Comparison of ENCODE assay signal across 9 cellular contexts in the genomic region with DNA sequence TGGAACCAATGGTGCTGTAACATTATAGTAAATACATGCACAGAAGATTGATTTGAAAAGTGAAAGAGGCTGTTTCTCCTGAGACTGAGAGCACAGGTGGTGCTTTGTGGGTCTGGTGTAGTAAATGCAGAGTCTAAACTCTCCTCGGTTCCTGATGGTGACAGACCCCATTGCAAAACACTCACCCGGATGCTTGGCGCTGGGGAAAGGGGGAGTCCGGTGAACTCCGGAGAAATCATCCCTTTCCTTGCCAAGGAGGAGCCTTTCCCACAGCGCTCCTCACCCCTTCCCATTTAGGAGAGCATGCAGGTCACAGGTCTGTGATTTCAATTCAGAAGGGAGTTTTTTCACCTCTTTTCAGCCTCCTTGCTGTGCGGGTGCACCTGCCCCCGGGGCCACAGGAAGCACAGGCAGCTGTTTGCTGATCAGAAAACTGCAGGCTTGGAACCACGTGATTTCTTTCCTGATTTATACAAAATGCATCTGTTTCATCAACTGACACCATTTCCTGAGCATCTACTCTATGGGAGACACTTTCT.
DNase-seq lines count a peak whose midpoint lies in the region; ATAC-seq, FAIRE-seq and TF ChIP-seq lines count a peak whose summit lies in the region.
"Had no signal": no experiment of that assay in that cellular context is flagged by ENCODE, and none has a peak within 500 bp of the region (broad histone marks: within the 10 kb centered on the region; RNA-seq: fewer than 3 reads in every experiment).

No MANE protein-coding gene starts in this region.

- POLR2A ChIA-PET in activated naive CD8-positive, alpha-beta T cell treated with anti-CD3 and anti-CD28 coated beads, Interleukin-2, amount 10 ng/mL, durations not matched to agents 7 days and 5 days (lab: Charles Lee): interaction anchor here (1.3 to 2.7 kb wide), 4 partner anchors 10 to 18 kb away, joined by 3 to 12 read pairs (median 6); no protein-coding TSS in a partner anchor
- POLR2A ChIA-PET in GM10248 (lab: Yijun Ruan, JAX) (interaction anchor here (0.6 kb wide), 1 partner anchor 1613 kb away, joined by 3 read pairs; no protein-coding TSS in a partner anchor), HEK293T (lab: Yijun Ruan, JAX) (no interaction called here)

- ATAC-seq in GM21360 (IDR thresholded peaks at IDR 0.05; ENCODE audit: unreplicated experiment): peak; percentile 37
- peak; percentile 32 for ATAC-seq in HG03558 (IDR thresholded peaks at IDR 0.05; ENCODE audit: extremely low read depth, unreplicated experiment)
- peak; percentile 14 for ATAC-seq in activated naive CD8-positive, alpha-beta T cell treated with anti-CD3 and anti-CD28 coated beads, Interleukin-2, amount 10 ng/mL, durations not matched to agents 7 days and 5 days (ENCODE audit: low read depth)

- FAIRE-seq in frontal cortex (lab: Jason Lieb, UNC): no peak

- H3K4me3 Mint-ChIP-seq in activated naive CD8-positive, alpha-beta T cell treated with anti-CD3 and anti-CD28 coated beads, Interleukin-2, amount 10 ng/mL, durations not matched to agents 7 days and 5 days: peak overlapping the region; percentile 92
- H3K4me3 Mint-ChIP-seq: neural crest cell had no signal

- TF ChIP-seq CTCF in GM10248 (IDR thresholded peaks at IDR 0.05; ENCODE audit: control extremely low read depth, extremely low read depth, low read depth, missing control alignments): no peak

- H3K4me1 Mint-ChIP-seq in activated naive CD8-positive, alpha-beta T cell treated with anti-CD3 and anti-CD28 coated beads, Interleukin-2, amount 10 ng/mL, durations not matched to agents 7 days and 5 days: peaks cover 43% of the 10 kb centered on the region

- DNase-seq in activated naive CD8-positive, alpha-beta T cell treated with anti-CD3 and anti-CD28 coated beads, Interleukin-2, amount 10 ng/mL, durations not matched to agents 7 days and 5 days: peak; percentile 54
- DNase-seq in GM10248 (ENCODE audit: extremely low spot score) (no peak), frontal cortex (ENCODE audit: low spot score in 2 of 2) (no peak), HEK293T (ENCODE audit: extremely low spot score) (no peak), iPS-NIHi11 (ENCODE audit: low spot score) (no peak)

- peak overlapping the region; percentile 64; the same call in 1 of the 2 replicates for H3K4me3 ChIP-seq in GM08714 (ENCODE audit: low read length)

- H3K27me3 Mint-ChIP-seq in activated naive CD8-positive, alpha-beta T cell treated with anti-CD3 and anti-CD28 coated beads, Interleukin-2, amount 10 ng/mL, durations not matched to agents 7 days and 5 days: no peaks in the 10 kb centered on the region

- CTCF ChIA-PET in GM10248 (lab: Yijun Ruan, JAX): interaction anchor here (1.2 to 4.4 kb wide), 5 partner anchors 9 to 34 kb away, joined by 3 to 31 read pairs (median 5); no protein-coding TSS in a partner anchor
- CTCF ChIA-PET in HEK293T (lab: Yijun Ruan, JAX): interaction anchor here (0.7 kb wide), 1 partner anchor 43 kb away, joined by 3 read pairs; no protein-coding TSS in a partner anchor

- H3K27ac Mint-ChIP-seq in activated naive CD8-positive, alpha-beta T cell treated with anti-CD3 and anti-CD28 coated beads, Interleukin-2, amount 10 ng/mL, durations not matched to agents 7 days and 5 days: peak overlapping the region; percentile 98

- no peaks in the 10 kb centered on the region for H3K36me3 Mint-ChIP-seq in activated naive CD8-positive, alpha-beta T cell treated with anti-CD3 and anti-CD28 coated beads, Interleukin-2, amount 10 ng/mL, durations not matched to agents 7 days and 5 days

- no peaks in the 10 kb centered on the region for H3K9me3 Mint-ChIP-seq in activated naive CD8-positive, alpha-beta T cell treated with anti-CD3 and anti-CD28 coated beads, Interleukin-2, amount 10 ng/mL, durations not matched to agents 7 days and 5 days
- H3K9me3 Mint-ChIP-seq: neural crest cell had no signal

TF ChIP-seq in HEK293T, 16 proteins besides CTCF, POLR2A, EP300 and RAD21:
- TF ChIP-seq SP1 (IDR thresholded peaks at IDR 0.05) (no peak), FOXM1 (IDR thresholded peaks at IDR 0.05; ENCODE audit: borderline replicate concordance) (no peak), L3MBTL2 (conservative IDR thresholded peaks at IDR 0.05) (no peak), ZNF384 (IDR thresholded peaks at IDR 0.05) (no peak), SUZ12 (IDR thresholded peaks at IDR 0.05) (no peak), FOXA1 (IDR thresholded peaks at IDR 0.05) (no peak), BHLHE40 (IDR thresholded peaks at IDR 0.05; ENCODE audit: borderline replicate concordance) (no peak), NFRKB (IDR thresholded peaks at IDR 0.05) (no peak), HDGF (IDR thresholded peaks at IDR 0.05; ENCODE audit: borderline replicate concordance) (no peak), LEF1 (IDR thresholded peaks at IDR 0.05; ENCODE audit: borderline replicate concordance) (no peak), PKNOX1 (IDR thresholded peaks at IDR 0.05) (no peak), CTBP1 (IDR thresholded peaks at IDR 0.05; ENCODE audit: borderline replicate concordance) (no peak)
